ENCODE assay signal across 17 cellular contexts in genomic region chr9:85508616-85509015, GRCh38.
A peak's percentile ranks its signal among the peaks of the same experiment; 100 is the strongest.
DNase-seq lines count a peak whose midpoint lies in the region; ATAC-seq and TF ChIP-seq lines count a peak whose summit lies in the region.
"Had no signal": no experiment of that assay in that cellular context is flagged by ENCODE, and none has a peak within 500 bp of the region (broad histone marks: within the 10 kb centered on the region; RNA-seq: fewer than 3 reads in every experiment).

No MANE protein-coding gene starts in this region.

- no TSS peak for BruUV-seq in PC-9 (replicated peaks; lab: Mats Ljungman, UMichigan)

- H3K4me1 ChIP-seq in PC-9 (replicated peaks; ENCODE audit: insufficient read depth) (no peaks in the 10 kb centered on the region), endodermal cell (ENCODE audit: control insufficient read depth, insufficient read depth, low read length) (no peaks in the 10 kb centered on the region), upper lobe of right lung (no peaks in the 10 kb centered on the region), SK-N-SH (ENCODE audit: control insufficient read depth in 1 of 2, insufficient read depth in 2 of 2, low read depth in 1 of 2, low read length in 1 of 2) (peaks cover 0 to 22% of the 10 kb centered on the region in 2 experiments; a peak in 1 of 4 replicates)
- H3K4me1 ChIP-seq: ascending aorta had no signal

- no peaks in the 10 kb centered on the region for H3K9me3 ChIP-seq in PC-9 (ENCODE audit: insufficient read depth, low read depth)
- H3K9me3 ChIP-seq in endodermal cell (ENCODE audit: control insufficient read depth, low read length) = no peaks in the 10 kb centered on the region
- H3K9me3 ChIP-seq in upper lobe of right lung = no peaks in the 10 kb centered on the region
- no peaks in the 10 kb centered on the region for H3K9me3 ChIP-seq in SK-N-SH
- H3K9me3 ChIP-seq: ascending aorta, right atrium auricular region had no signal

- peaks cover 2% of the 10 kb centered on the region for H3K27me3 Mint-ChIP-seq in endodermal cell (ENCODE audit: insufficient read depth)

- H3K36me3 Mint-ChIP-seq in endodermal cell (ENCODE audit: low read depth) = no peaks in the 10 kb centered on the region
- H3K36me3 Mint-ChIP-seq: activated CD8-positive, alpha-beta memory T cell treated with anti-CD3 and anti-CD28 coated beads, Interleukin-2, amount 10 ng/mL, durations not matched to agents 7 days and 5 days; CD8-positive, alpha-beta T cell had no signal

- H3K4me3 ChIP-seq in PC-9 (no peak overlapping the region), endodermal cell (ENCODE audit: low read length) (no peak overlapping the region), upper lobe of right lung (no peak overlapping the region), lower leg skin (ENCODE audit: low read depth, poor library complexity, severe bottlenecking) (no peak overlapping the region), SK-N-SH (ENCODE audit: low read depth in 2 of 2, low read length in 1 of 2) (no peak overlapping the region)
- H3K4me3 ChIP-seq: ascending aorta, lung, right atrium auricular region had no signal

- 0 out of 2 replicates have a peak, but pooled peaks have one; percentile 20 for TF ChIP-seq CTCF in PC-9 (conservative IDR thresholded peaks at IDR 0.05)
- TF ChIP-seq CTCF in endodermal cell (conservative IDR thresholded peaks at IDR 0.05) = peak; percentile 73
- TF ChIP-seq CTCF in upper lobe of right lung (IDR thresholded peaks at IDR 0.05) = no peak
- no peak for TF ChIP-seq CTCF in lower leg skin (IDR thresholded peaks at IDR 0.05)
- TF ChIP-seq CTCF in SK-N-SH (IDR thresholded peaks at IDR 0.05) = no peak

- no peaks in the 10 kb centered on the region for H3F3A ChIP-seq in PC-9 (ENCODE audit: insufficient read depth, low read depth)
- no peaks in the 10 kb centered on the region for H3F3A ChIP-seq in SK-N-SH (replicated peaks; ENCODE audit: insufficient read depth)

- no peak overlapping the region for H3K4me3 Mint-ChIP-seq in endodermal cell
- H3K4me3 Mint-ChIP-seq: activated CD8-positive, alpha-beta memory T cell treated with anti-CD3 and anti-CD28 coated beads, Interleukin-2, amount 10 ng/mL, durations not matched to agents 7 days and 5 days; CD8-positive, alpha-beta T cell; nephron progenitor cell had no signal

- peaks cover 4% of the 10 kb centered on the region for H3K4me1 Mint-ChIP-seq in endodermal cell
- H3K4me1 Mint-ChIP-seq: activated CD8-positive, alpha-beta memory T cell treated with anti-CD3 and anti-CD28 coated beads, Interleukin-2, amount 10 ng/mL, durations not matched to agents 7 days and 5 days had no signal

- H3K4me2 ChIP-seq in PC-9 = no peak overlapping the region
- H3K4me2 ChIP-seq in SK-N-SH = no peak overlapping the region

- H3K27ac Mint-ChIP-seq in endodermal cell = no peak overlapping the region
- H3K27ac Mint-ChIP-seq: activated CD8-positive, alpha-beta memory T cell treated with anti-CD3 and anti-CD28 coated beads, Interleukin-2, amount 10 ng/mL, durations not matched to agents 7 days and 5 days; CD8-positive, alpha-beta T cell; nephron progenitor cell had no signal

- TF ChIP-seq POLR2A in lower leg skin (IDR thresholded peaks at IDR 0.05) = no peak

- intact Hi-C loops in PC-9 (cut with micrococcal nuclease; ENCODE audit: unreplicated experiment) (no loop called here), upper lobe of right lung (cut with DNase I) (no loop called here), lower leg skin (cut with DNase I; ENCODE audit: low total_unique reads) (no loop called here)

- CTCF ChIA-PET in PC-9 (lab: Charles Lee) (no interaction called here), SK-N-SH (lab: Yijun Ruan, JAX) (interaction anchor here (1.1 to 2.5 kb wide), 4 partner anchors 15 to 101 kb away, joined by 3 to 11 read pairs (median 6); no protein-coding TSS in a partner anchor)

- H3K27ac ChIP-seq in PC-9 (no peak overlapping the region), endodermal cell (ENCODE audit: low read depth, low read length) (no peak overlapping the region), upper lobe of right lung (no peak overlapping the region), SK-N-SH (ENCODE audit: low read depth in 2 of 2, low read length in 1 of 2) (no peak overlapping the region)
- H3K27ac ChIP-seq: ascending aorta, right atrium auricular region had no signal

- H3K9me2 ChIP-seq in PC-9 (ENCODE audit: insufficient read depth) = no peaks in the 10 kb centered on the region
- H3K9me2 ChIP-seq in SK-N-SH = no peaks in the 10 kb centered on the region

- peak; percentile 8 for DNase-seq in NCI-H1092 treated with DMSO at 0.1 percent for 48 hours (lab: John Stamatoyannopoulos, UW)
- DNase-seq in NCI-H1092 (lab: John Stamatoyannopoulos, UW) = no peak
- no peak for DNase-seq in PC-9
- DNase-seq in endodermal cell = peak; percentile 65
- DNase-seq in upper lobe of right lung = no peak
- DNase-seq in lower leg skin (ENCODE audit: low spot score in 2 of 2) = no peak
- DNase-seq in SK-N-SH = no peak
- DNase-seq: activated CD8-positive, alpha-beta memory T cell treated with anti-CD3 and anti-CD28 coated beads, Interleukin-2, amount 10 ng/mL, durations not matched to agents 7 days and 5 days; activated naive CD4-positive, alpha-beta T cell; NCI-H345; nephron progenitor cell; OCI-M1 had no signal

- peaks cover 76% of the 10 kb centered on the region for H3K27me3 ChIP-seq in PC-9 (ENCODE audit: insufficient read depth, low read depth)
- H3K27me3 ChIP-seq in endodermal cell (ENCODE audit: control insufficient read depth, insufficient read depth, low read length, poor library complexity, severe bottlenecking) = no peaks in the 10 kb centered on the region
- H3K27me3 ChIP-seq in upper lobe of right lung = no peaks in the 10 kb centered on the region
- H3K27me3 ChIP-seq in SK-N-SH (ENCODE audit: insufficient read depth) = no peaks in the 10 kb centered on the region
- H3K27me3 ChIP-seq: ascending aorta, right atrium auricular region had no signal

- no peak for TF ChIP-seq RAD21 in SK-N-SH (IDR thresholded peaks at IDR 0.05; ENCODE audit: low read length)

- no peaks in the 10 kb centered on the region for H3K9me3 Mint-ChIP-seq in endodermal cell
- H3K9me3 Mint-ChIP-seq: CD8-positive, alpha-beta T cell; nephron progenitor cell had no signal

- H3K36me3 ChIP-seq in PC-9 (ENCODE audit: low read depth) = no peaks in the 10 kb centered on the region
- no peaks in the 10 kb centered on the region for H3K36me3 ChIP-seq in endodermal cell (ENCODE audit: control insufficient read depth, insufficient read depth, low read length)
- H3K36me3 ChIP-seq in upper lobe of right lung = no peaks in the 10 kb centered on the region
- no peaks in the 10 kb centered on the region for H3K36me3 ChIP-seq in SK-N-SH (replicated peaks in 1 of 2; ENCODE audit: control insufficient read depth in 1 of 2, insufficient read depth in 2 of 2, low read length in 1 of 2)
- H3K36me3 ChIP-seq: ascending aorta, right atrium auricular region had no signal

- POLR2A ChIA-PET in PC-9 (lab: Charles Lee; ENCODE audit: unreplicated experiment) = no interaction called here
- POLR2A ChIA-PET in SK-N-SH (lab: Yijun Ruan, JAX) = no interaction called here

- WGBS in endodermal cell (ENCODE audit: insufficient coverage in 1 of 2, insufficient read length in 1 of 2), 2 experiments = 63 to 84% methylated on average over 1 to 4 of the region's 4 CpGs
- WGBS in lower leg skin, 2 donors = 85 to 89% methylated on average over 4 of the region's 4 CpGs
- WGBS in SK-N-SH (ENCODE audit: low lambda C conversion rate) = 29% methylated on average over 4 of the region's 4 CpGs

- H2AFZ ChIP-seq in PC-9 (no peak overlapping the region), SK-N-SH (ENCODE audit: low read depth) (no peak overlapping the region)

- H3K9ac ChIP-seq in endodermal cell (ENCODE audit: extremely low read depth, low read length, poor library complexity, severe bottlenecking) (no peak overlapping the region), SK-N-SH (no peak overlapping the region)

- no peak for TF ChIP-seq EP300 in SK-N-SH (IDR thresholded peaks at IDR 0.05; ENCODE audit: borderline replicate concordance in 1 of 2, low read depth in 1 of 2, low read length in 1 of 2)

- ATAC-seq in upper lobe of right lung (peak; percentile 34), GM21423 (IDR thresholded peaks at IDR 0.05; ENCODE audit: unreplicated experiment) (no peak)
- ATAC-seq: activated CD8-positive, alpha-beta memory T cell treated with anti-CD3 and anti-CD28 coated beads, Interleukin-2, amount 10 ng/mL, durations not matched to agents 7 days and 5 days; CD8-positive, alpha-beta T cell had no signal

- H3K79me2 ChIP-seq in PC-9 (ENCODE audit: low read depth) (no peaks in the 10 kb centered on the region), SK-N-SH (ENCODE audit: insufficient read depth) (no peaks in the 10 kb centered on the region)

- H4K20me1 ChIP-seq in PC-9 (ENCODE audit: insufficient read depth) (no peaks in the 10 kb centered on the region), SK-N-SH (ENCODE audit: insufficient read depth) (no peaks in the 10 kb centered on the region)

TF ChIP-seq in SK-N-SH, 30 proteins besides CTCF, POLR2A, EP300 and RAD21:
- TF ChIP-seq IRF3 (IDR thresholded peaks at IDR 0.05; ENCODE audit: low read depth, low read length) (no peak), MXI1 (IDR thresholded peaks at IDR 0.05; ENCODE audit: low read depth, low read length) (no peak), FOXM1 (IDR thresholded peaks at IDR 0.05; ENCODE audit: low read depth) (no peak)

Comparison
In these comparisons a context has a peak if more than half of its experiments do, and no peak if none do; other contexts are left out.
1. DNase-seq: peak in NCI-H1092 treated with DMSO at 0.1 percent for 48 hours (single experiment) and endodermal cell (single experiment); none in NCI-H1092 (single experiment), PC-9 (0 of 2), upper lobe of right lung (single experiment), lower leg skin (0 of 2) and SK-N-SH (single experiment).
2. CTCF ChIP-seq: peak in PC-9 (single experiment) and endodermal cell (single experiment); none in upper lobe of right lung (single experiment), lower leg skin (0 of 3) and SK-N-SH (single experiment).